In the genomic region with DNA sequence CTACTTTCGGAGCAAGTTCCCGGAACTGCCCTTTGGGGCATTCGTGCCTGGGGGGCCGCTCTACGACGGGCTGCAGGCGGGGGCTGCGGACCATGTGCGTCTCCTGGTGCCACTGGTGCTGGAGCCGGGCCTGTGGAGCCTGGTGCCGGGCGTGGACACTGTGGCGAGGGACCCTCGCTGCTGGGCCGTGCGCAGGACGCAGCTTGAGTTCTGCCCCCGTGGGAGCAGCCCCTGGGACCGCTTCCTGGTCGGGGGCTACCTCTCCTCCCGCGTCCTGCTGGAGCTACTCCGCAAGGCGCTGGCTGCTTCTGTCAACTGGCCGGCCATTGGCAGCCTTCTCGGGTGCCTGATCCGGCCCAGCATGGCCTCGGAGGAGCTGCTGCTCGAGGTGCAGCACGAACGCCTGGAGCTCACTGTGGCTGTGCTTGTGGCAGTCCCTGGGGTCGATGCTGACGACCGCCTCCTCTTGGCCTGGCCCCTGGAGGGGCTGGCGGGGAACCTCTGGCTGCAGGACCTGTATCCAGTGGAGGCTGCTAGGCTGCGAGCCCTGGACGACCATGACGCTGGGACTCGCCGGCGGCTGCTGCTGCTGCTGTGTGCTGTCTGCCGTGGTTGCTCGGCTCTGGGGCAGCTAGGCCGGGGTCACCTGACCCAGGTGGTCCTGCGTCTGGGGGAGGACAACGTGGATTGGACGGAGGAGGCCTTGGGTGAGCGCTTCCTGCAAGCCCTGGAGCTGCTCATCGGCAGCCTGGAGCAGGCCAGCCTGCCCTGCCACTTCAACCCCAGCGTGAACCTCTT, we compare ENCODE assay signal across 1 cellular context.
TF ChIP-seq lines count a peak whose summit lies in the region.

No MANE protein-coding gene starts in this region.

TF ChIP-seq in HepG2, 621 proteins besides CTCF, POLR2A, EP300 and RAD21:
- TF ChIP-seq ZNF282 (IDR thresholded peaks at IDR 0.05; ENCODE audit: partially characterized antibody) (no peak), PBX2 (CRISPR knock-in tag; IDR thresholded peaks at IDR 0.05) (no peak), AGO2 (optimal IDR thresholded peaks at IDR 0.05; ENCODE audit: low read depth, low read length) (peak; percentile 31), ZNF251 (CRISPR knock-in tag; IDR thresholded peaks at IDR 0.05) (no peak), REL (CRISPR knock-in tag; conservative IDR thresholded peaks at IDR 0.05) (no peak), ZNF83 (CRISPR knock-in tag; IDR thresholded peaks at IDR 0.05; ENCODE audit: borderline replicate concordance) (no peak), KLF16 (CRISPR knock-in tag; IDR thresholded peaks at IDR 0.05) (no peak), RBFOX2 (IDR thresholded peaks at IDR 0.05; ENCODE audit: low read depth, low read length) (0 out of 2 replicates have a peak, but pooled peaks have one; percentile 30)
- TF ChIP-seq, protein P1, sequence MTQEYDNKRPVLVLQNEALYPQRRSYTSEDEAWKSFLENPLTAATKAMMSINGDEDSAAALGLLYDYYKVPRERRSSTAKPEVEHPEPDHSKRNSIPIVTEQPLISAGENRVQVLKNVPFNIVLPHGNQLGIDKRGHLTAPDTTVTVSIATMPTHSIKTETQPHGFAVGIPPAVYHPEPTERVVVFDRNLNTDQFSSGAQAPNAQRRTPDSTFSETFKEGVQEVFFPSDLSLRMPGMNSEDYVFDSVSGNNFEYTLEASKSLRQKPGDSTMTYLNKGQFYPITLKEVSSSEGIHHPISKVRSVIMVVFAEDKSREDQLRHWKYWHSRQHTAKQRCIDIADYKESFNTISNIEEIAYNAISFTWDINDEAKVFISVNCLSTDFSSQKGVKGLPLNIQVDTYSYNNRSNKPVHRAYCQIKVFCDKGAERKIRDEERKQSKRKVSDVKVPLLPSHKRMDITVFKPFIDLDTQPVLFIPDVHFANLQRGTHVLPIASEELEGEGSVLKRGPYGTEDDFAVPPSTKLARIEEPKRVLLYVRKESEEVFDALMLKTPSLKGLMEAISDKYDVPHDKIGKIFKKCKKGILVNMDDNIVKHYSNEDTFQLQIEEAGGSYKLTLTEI (CRISPR knock-in tag; conservative IDR thresholded peaks at IDR 0.05), result no peak
